13 cellular contexts compared by ENCODE assay signal in the genomic region with DNA sequence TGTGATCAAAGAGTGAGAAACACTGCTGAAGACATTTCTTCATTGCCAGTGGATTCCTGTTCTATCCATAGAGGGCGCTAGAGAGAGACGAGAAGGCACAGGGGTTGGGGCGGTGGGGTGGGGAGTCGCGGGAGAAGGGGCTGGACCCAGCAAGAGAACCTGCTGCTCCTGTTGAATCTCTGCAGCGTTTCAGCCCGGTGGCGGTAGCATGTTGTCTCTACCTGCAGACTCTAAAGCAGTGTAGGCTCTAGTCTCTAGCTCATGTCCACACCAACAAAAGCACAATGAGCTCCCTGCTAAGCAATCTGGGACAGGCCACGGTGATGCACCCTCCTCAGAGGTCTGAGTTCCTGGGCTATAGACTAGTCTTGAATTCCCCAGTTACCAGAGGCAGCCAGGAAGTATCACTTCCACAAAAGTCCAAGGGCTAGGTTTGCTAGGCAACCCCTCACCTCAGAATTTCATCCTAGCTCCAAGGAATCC.
DNase-seq lines count a peak whose midpoint lies in the region; ATAC-seq and TF ChIP-seq lines count a peak whose summit lies in the region.
"Had no signal": no experiment of that assay in that cellular context is flagged by ENCODE, and none has a peak within 500 bp of the region (broad histone marks: within the 10 kb centered on the region; RNA-seq: fewer than 3 reads in every experiment).

No MANE protein-coding gene starts in this region.

- H2BK5ac ChIP-seq in mesendoderm (ENCODE audit: low read length), result no peak overlapping the region

- H3K18ac ChIP-seq in mesendoderm (ENCODE audit: low read length), result no peak overlapping the region

- H3K9ac ChIP-seq in mesendoderm (ENCODE audit: low read length), result no peak overlapping the region

- H3K79me2 ChIP-seq in mesendoderm (ENCODE audit: control insufficient read depth, insufficient read depth, low read length), result no peaks in the 10 kb centered on the region

- no peak overlapping the region for H3K56ac ChIP-seq in mesendoderm (ENCODE audit: low read length)

- no peak overlapping the region for H3K4me3 ChIP-seq in mesendoderm (ENCODE audit: low read length)

- no peaks in the 10 kb centered on the region for H3K27me3 ChIP-seq in mesendoderm (ENCODE audit: insufficient read depth, low read length, poor library complexity)

- no peaks in the 10 kb centered on the region for H3K4me1 ChIP-seq in mesendoderm (ENCODE audit: control insufficient read depth, low read depth, low read length)

- H3K4me2 ChIP-seq in mesendoderm (ENCODE audit: low read length), result no peak overlapping the region

- WGBS in mesendoderm (ENCODE audit: extremely low coverage, insufficient coverage, low lambda C conversion rate), result no CpG with 5 or more reads among the region's 9 CpGs

- no peaks in the 10 kb centered on the region for H3K79me1 ChIP-seq in mesendoderm (ENCODE audit: low read length)

- no peak overlapping the region for H2BK120ac ChIP-seq in mesendoderm (ENCODE audit: low read depth, low read length)

- no peaks in the 10 kb centered on the region for H3K36me3 ChIP-seq in mesendoderm (ENCODE audit: control insufficient read depth, insufficient read depth, low read length)

- DNase-seq in ELF-1 (ENCODE audit: low read depth, low spot score), result peak; percentile 62
- peak; percentile 65 for DNase-seq in ecto neural progenitor cell (ENCODE audit: low spot score)
- peak; percentile 82 for DNase-seq in mesendoderm
- DNase-seq in stimulated activated CD4-positive, alpha-beta T cell treated with anti-CD3 and anti-CD28 coated beads, Interleukin-4, amount 100 ng/mL, for 1 hour, result no peak
- DNase-seq: activated CD4-positive, CD25-positive, alpha-beta regulatory T cell; DMS79 treated with DMSO at 0.1 percent for 48 hours; naive B cell; NCI-H1105; stimulated activated naive B cell treated with anti-CD40 and anti-IgM and Interleukin-4, amounts not matched to agents 10 μg/mL and 1 μg/mL and 100 μg/mL, for 72 hours had no signal

- peak; percentile 16; the same call in 1 of the 2 replicates for TF ChIP-seq CTCF in LNCAP (IDR thresholded peaks at IDR 0.05)

- no peak overlapping the region for H2AK5ac ChIP-seq in mesendoderm (ENCODE audit: low read length)

- ATAC-seq in GM18519 (IDR thresholded peaks at IDR 0.05; ENCODE audit: low FRiP score, unreplicated experiment) (no peak), HG03135 (IDR thresholded peaks at IDR 0.05; ENCODE audit: unreplicated experiment) (no peak), GM18873 (IDR thresholded peaks at IDR 0.05; ENCODE audit: low FRiP score, unreplicated experiment) (no peak)
- ATAC-seq: stimulated activated naive B cell treated with anti-CD40 and anti-IgM and Interleukin-4, amounts not matched to agents 10 μg/mL and 1 μg/mL and 100 μg/mL, for 72 hours had no signal

- no peak overlapping the region for H4K5ac ChIP-seq in mesendoderm (ENCODE audit: low read length)

- H3K23ac ChIP-seq in mesendoderm (ENCODE audit: low read length), result no peak overlapping the region

- H2BK15ac ChIP-seq in mesendoderm (replicated peaks; ENCODE audit: low read depth), result no peak overlapping the region

- no peak overlapping the region for H4K8ac ChIP-seq in mesendoderm (ENCODE audit: low read depth, low read length)

- H3K4ac ChIP-seq in mesendoderm (ENCODE audit: low read depth, low read length), result no peak overlapping the region

- H3K27ac ChIP-seq in mesendoderm (ENCODE audit: low read depth, low read length), result no peak overlapping the region
